In genomic region chr18:62796216-62796621, GRCh38 we compare ENCODE assay signal across 24 cellular contexts.
"Had no signal": no experiment of that assay in that cellular context is flagged by ENCODE, and none has a peak within 500 bp of the region (broad histone marks: within the 10 kb centered on the region; RNA-seq: fewer than 3 reads in every experiment).

No MANE protein-coding gene starts in this region.

- FAIRE-seq: colon, frontal cortex, kidney, urothelium cell line had no signal

- H3K4me3 ChIP-seq: left ventricle myocardium inferior, lower lobe of right lung, ovary, psoas muscle, skin epidermis, thoracic aorta, tibial nerve, upper lobe of left lung had no signal

- H3K27ac Mint-ChIP-seq: memory B cell; stimulated activated naive B cell treated with anti-CD40 and anti-IgM and Interleukin-4, amounts not matched to agents 10 μg/mL and 1 μg/mL and 100 μg/mL, for 72 hours; stimulated activated naive CD8-positive, alpha-beta T cell treated with anti-CD3 and anti-CD28 coated beads, Interleukin-15, Interleukin-2, amounts not matched to agents 100 ng/mL and 50 ng/mL, for 24 hours had no signal

- H3K9me3 Mint-ChIP-seq: endodermal cell; memory B cell; naive B cell; stimulated activated naive B cell treated with anti-CD40 and anti-IgM and Interleukin-4, amounts not matched to agents 10 μg/mL and 1 μg/mL and 100 μg/mL, for 72 hours; stimulated activated naive CD8-positive, alpha-beta T cell treated with anti-CD3 and anti-CD28 coated beads, Interleukin-15, Interleukin-2, amounts not matched to agents 100 ng/mL and 50 ng/mL, for 24 hours had no signal

- H3K27me3 Mint-ChIP-seq: memory B cell; naive B cell; stimulated activated naive B cell treated with anti-CD40 and anti-IgM and Interleukin-4, amounts not matched to agents 10 μg/mL and 1 μg/mL and 100 μg/mL, for 72 hours; stimulated activated naive CD8-positive, alpha-beta T cell treated with anti-CD3 and anti-CD28 coated beads, Interleukin-15, Interleukin-2, amounts not matched to agents 100 ng/mL and 50 ng/mL, for 24 hours had no signal

- DNase-seq: central memory CD4-positive, alpha-beta T cell; effector CD8-positive, alpha-beta T cell; endodermal cell; kidney; left ventricle myocardium inferior; lower lobe of right lung; naive B cell; occipital lobe; ovary; posterior cingulate gyrus; psoas muscle; right cardiac atrium; stimulated activated CD4-positive, alpha-beta T cell treated with anti-CD3 and anti-CD28 coated beads, Interleukin-15, amount 100 ng/mL, for 24 hours; stimulated activated CD4-positive, alpha-beta T cell treated with anti-CD3 and anti-CD28 coated beads, Interleukin-2, amount 100 ng/mL, for 48 hours; stimulated activated naive B cell treated with anti-CD40 and anti-IgM and Interleukin-4, amounts not matched to agents 10 μg/mL and 1 μg/mL and 100 μg/mL, for 72 hours; upper lobe of left lung had no signal

- H3K27ac ChIP-seq: left ventricle myocardium inferior, lower lobe of right lung, ovary, psoas muscle, skin epidermis, thoracic aorta, tibial nerve, upper lobe of left lung had no signal

- H3K27me3 ChIP-seq: ovary, tibial nerve, upper lobe of left lung had no signal

- ATAC-seq: lower lobe of right lung; psoas muscle; right cardiac atrium; stimulated activated naive B cell treated with anti-CD40 and anti-IgM and Interleukin-4, amounts not matched to agents 10 μg/mL and 1 μg/mL and 100 μg/mL, for 72 hours had no signal

- H3K36me3 ChIP-seq: left ventricle myocardium inferior, lower lobe of right lung, ovary, thoracic aorta, tibial nerve, upper lobe of left lung had no signal

- H3K9me3 ChIP-seq: left ventricle myocardium inferior, lower lobe of right lung, ovary, psoas muscle, thoracic aorta, tibial nerve, upper lobe of left lung had no signal

- H3K4me3 Mint-ChIP-seq: endodermal cell; memory B cell; naive B cell; stimulated activated naive B cell treated with anti-CD40 and anti-IgM and Interleukin-4, amounts not matched to agents 10 μg/mL and 1 μg/mL and 100 μg/mL, for 72 hours; stimulated activated naive CD8-positive, alpha-beta T cell treated with anti-CD3 and anti-CD28 coated beads, Interleukin-15, Interleukin-2, amounts not matched to agents 100 ng/mL and 50 ng/mL, for 24 hours had no signal

- H3K36me3 Mint-ChIP-seq: memory B cell, naive B cell had no signal

- H3K4me1 ChIP-seq: lower lobe of right lung had no signal
